24 cellular contexts compared by ENCODE assay signal in genomic region chr10:21756707-21757600, GRCh38.
DNase-seq lines count a peak whose midpoint lies in the region; ATAC-seq, FAIRE-seq and TF ChIP-seq lines count a peak whose summit lies in the region.
"Had no signal": no experiment of that assay in that cellular context is flagged by ENCODE, and none has a peak within 500 bp of the region (broad histone marks: within the 10 kb centered on the region; RNA-seq: fewer than 3 reads in every experiment).

No MANE protein-coding gene starts in this region.

- CTCF ChIA-PET in K562 (lab: Yijun Ruan, JAX; ENCODE audit: low intra/inter-chr PET ratio): no interaction called here

- H3K4me2 ChIP-seq in H9 (ENCODE audit: insufficient read depth, insufficient read length, low read length) (no peak overlapping the region), K562 (ENCODE audit: insufficient read depth, low read length) (no peak overlapping the region)

- no peaks in the 10 kb centered on the region for H3K9me3 ChIP-seq in H9 (ENCODE audit: control insufficient read depth, low read depth, low read length)
- H3K9me3 ChIP-seq in K562 (replicated peaks; ENCODE audit: control insufficient read depth, insufficient read depth, low read depth, low read length): no peaks in the 10 kb centered on the region
- no peaks in the 10 kb centered on the region for H3K9me3 ChIP-seq in iPS-20b (ENCODE audit: insufficient read depth, low read depth, low read length)
- H3K9me3 ChIP-seq: upper lobe of right lung had no signal

- H4K91ac ChIP-seq in H9 (ENCODE audit: insufficient read length, low read depth, low read length): no peak overlapping the region

- peaks cover 50 to 54% of the 10 kb centered on the region in 2 experiments for H3K4me1 Mint-ChIP-seq in H9
- H3K4me1 Mint-ChIP-seq in neural crest cell: peaks cover 23% of the 10 kb centered on the region

- no peaks in the 10 kb centered on the region for H3K27me3 Mint-ChIP-seq in H9 (ENCODE audit: low read depth)
- no peaks in the 10 kb centered on the region for H3K27me3 Mint-ChIP-seq in neural crest cell (ENCODE audit: low read depth)
- H3K27me3 Mint-ChIP-seq: activated T-cell treated with anti-CD3 and anti-CD28 coated beads, Interleukin-2, amount 50 U/mL, for 24 hours had no signal

- H3K27ac ChIP-seq in H9 (ENCODE audit: insufficient read length, low read depth, low read length) (no peak overlapping the region), K562 (ENCODE audit: extremely low read depth, low read depth, low read length) (no peak overlapping the region), iPS-20b (ENCODE audit: low read length) (peak overlapping the region; percentile 54)
- H3K27ac ChIP-seq: BLaER1 treated with 17β-estradiol and CSF1 and Interleukin-3, amounts not matched to agents 10 nM and 100 nM; upper lobe of right lung had no signal

- H3K36me3 ChIP-seq in K562 (ENCODE audit: control insufficient read depth, insufficient read depth, low read length) (peaks cover 32% of the 10 kb centered on the region; the same call in 1 of the 3 replicates), iPS-20b (ENCODE audit: insufficient read depth, low read depth, low read length) (no peaks in the 10 kb centered on the region)

- no peak overlapping the region for H2BK120ac ChIP-seq in H9 (ENCODE audit: low read depth, low read length, poor library complexity, severe bottlenecking)

- H3K4me3 ChIP-seq in K562 (no peak overlapping the region), iPS-20b (ENCODE audit: low read length) (no peak overlapping the region)
- H3K4me3 ChIP-seq: BLaER1 treated with 17β-estradiol and CSF1 and Interleukin-3, amounts not matched to agents 10 nM and 100 nM; upper lobe of right lung had no signal

- no peak overlapping the region for H4K8ac ChIP-seq in H9 (replicated peaks; ENCODE audit: insufficient read length, low read depth, low read length)

- DNase-seq in H9 (no peak), K562 (ENCODE audit: extremely low read depth in 1 of 4, low spot score in 3 of 4) (no peak), neural crest cell (ENCODE audit: low read depth, low spot score) (no peak), GM13976 (ENCODE audit: low spot score) (no peak), NCI-H1930 (lab: John Stamatoyannopoulos, UW) (no peak)
- DNase-seq: activated CD4-positive, alpha-beta T cell treated with anti-CD3 and anti-CD28 coated beads for 4 hours; activated gamma-delta T cell; activated T-cell treated with anti-CD3 and anti-CD28 coated beads, Interleukin-2, amount 50 U/mL, for 24 hours; DMS53; kidney glomerular epithelial cell; mammary epithelial cell; NCI-H1048; NCI-H1694 treated with DMSO at 0.1 percent for 48 hours; NCI-H2171; NCI-H510A; nucleus accumbens; small intestine; stimulated activated CD4-positive, alpha-beta T cell treated with anti-CD3 and anti-CD28 coated beads, Interleukin-1b, Interleukin-23, amount 100 ng/mL, for 48 hours; T-helper 2 cell; upper lobe of right lung had no signal

- H3K4me3 Mint-ChIP-seq in H9 (no peak overlapping the region), neural crest cell (no peak overlapping the region)
- H3K4me3 Mint-ChIP-seq: activated T-cell treated with anti-CD3 and anti-CD28 coated beads, Interleukin-2, amount 50 U/mL, for 24 hours had no signal

- H3K9me1 ChIP-seq in K562 (ENCODE audit: control insufficient read depth, insufficient read depth, low read length): no peaks in the 10 kb centered on the region

- no peak overlapping the region for H2AK5ac ChIP-seq in H9 (ENCODE audit: insufficient read length, low read length)

- no peak for FAIRE-seq in K562 (lab: Jason Lieb, UNC)
- FAIRE-seq: small intestine had no signal

- H3K27me3 ChIP-seq in H9 (ENCODE audit: insufficient read depth, low read length) (no peaks in the 10 kb centered on the region), K562 (ENCODE audit: control insufficient read depth in 2 of 2, insufficient read depth in 2 of 2, low read length in 2 of 2) (no peaks in the 10 kb centered on the region), iPS-20b (ENCODE audit: insufficient read depth, low read length) (no peaks in the 10 kb centered on the region)
- H3K27me3 ChIP-seq: BLaER1 treated with 17β-estradiol and CSF1 and Interleukin-3, amounts not matched to agents 10 nM and 100 nM; upper lobe of right lung had no signal

- no peaks in the 10 kb centered on the region for H4K20me1 ChIP-seq in H9 (ENCODE audit: control insufficient read depth, insufficient read depth, insufficient read length)
- no peaks in the 10 kb centered on the region for H4K20me1 ChIP-seq in K562 (replicated peaks; ENCODE audit: control insufficient read depth, insufficient read depth, low read length)
- H4K20me1 ChIP-seq: BLaER1 treated with 17β-estradiol and CSF1 and Interleukin-3, amounts not matched to agents 10 nM and 100 nM had no signal

- no peaks in the 10 kb centered on the region; a peak in 1 of 5 replicates for H3K9me3 Mint-ChIP-seq in H9
- H3K9me3 Mint-ChIP-seq in neural crest cell: no peaks in the 10 kb centered on the region
- H3K9me3 Mint-ChIP-seq: activated T-cell treated with anti-CD3 and anti-CD28 coated beads, Interleukin-2, amount 50 U/mL, for 24 hours had no signal

- ATAC-seq in K562: peak; percentile 26; the same call in 2 of the 3 replicates
- no peak for ATAC-seq in HG03378 (IDR thresholded peaks at IDR 0.05; ENCODE audit: unreplicated experiment)
- ATAC-seq in HG02852 (IDR thresholded peaks at IDR 0.05; ENCODE audit: unreplicated experiment): no peak
- ATAC-seq: upper lobe of right lung had no signal

- H3K4me1 ChIP-seq in H9 (ENCODE audit: insufficient read depth, low read length) (peaks cover 7% of the 10 kb centered on the region; the same call in 1 of the 2 replicates), K562 (replicated peaks in 1 of 2; ENCODE audit: control insufficient read depth in 2 of 2, insufficient read depth in 2 of 2, low read length in 2 of 2) (peaks cover 0 to 27% of the 10 kb centered on the region in 2 experiments; a peak in 3 of 5 replicates), iPS-20b (ENCODE audit: insufficient read depth, low read length) (peaks cover 33% of the 10 kb centered on the region)
- H3K4me1 ChIP-seq: upper lobe of right lung had no signal

- TF ChIP-seq POLR2A in K562 (conservative IDR thresholded peaks at IDR 0.05): no peak

- no TSS peak for BruUV-seq in K562 (replicated peaks; lab: Mats Ljungman, UMichigan)

- H3K79me1 ChIP-seq in H9 (ENCODE audit: insufficient read depth, low read depth, low read length, poor library complexity, severe bottlenecking): no peaks in the 10 kb centered on the region

- no peak overlapping the region for H2BK15ac ChIP-seq in H9 (ENCODE audit: low read depth, low read length)

- H3K36me3 Mint-ChIP-seq in H9 (ENCODE audit: insufficient read depth in 1 of 3, low read depth in 3 of 3) (no peaks in the 10 kb centered on the region; a peak in 1 of 7 replicates), neural crest cell (ENCODE audit: low read depth) (peaks cover 10% of the 10 kb centered on the region)

- no peak for TF ChIP-seq EP300 in K562 (IDR thresholded peaks at IDR 0.05; ENCODE audit: low read length)

- no peak overlapping the region for H3T11ph ChIP-seq in H9 (ENCODE audit: low read length)

- no peak overlapping the region for H3K56ac ChIP-seq in H9 (ENCODE audit: insufficient read length, low read depth, low read length)

- peak overlapping the region; percentile 72 to 86 (median 77); a peak in 6 of 7 replicates for H3K27ac Mint-ChIP-seq in H9
- peak overlapping the region; percentile 65 for H3K27ac Mint-ChIP-seq in neural crest cell (ENCODE audit: unreplicated experiment)

- no peak overlapping the region for H2BK5ac ChIP-seq in H9 (ENCODE audit: insufficient read length, low read length)

- no peak overlapping the region for H3K23ac ChIP-seq in H9 (ENCODE audit: insufficient read length, low read depth, low read length)

- TF ChIP-seq RAD21 in K562 (CRISPR knock-in tag; conservative IDR thresholded peaks at IDR 0.05 in 1 of 2, IDR thresholded peaks at IDR 0.05 in 1 of 2): no peak

- H2AFZ ChIP-seq in H9 (ENCODE audit: low read length): no peak overlapping the region
- no peak overlapping the region for H2AFZ ChIP-seq in K562 (ENCODE audit: low read depth, low read length)

- no peak overlapping the region for H4K5ac ChIP-seq in H9 (ENCODE audit: insufficient read length, low read depth, low read length)

- intact Hi-C loops in K562 (cut with micrococcal nuclease): no loop called here

- no peak for TF ChIP-seq CTCF in H9 (conservative IDR thresholded peaks at IDR 0.05)
- no peak for TF ChIP-seq CTCF in K562 (IDR thresholded peaks at IDR 0.05 in 2 of 3, conservative IDR thresholded peaks at IDR 0.05 in 1 of 3; ENCODE audit: insufficient read depth in 2 of 3, low read depth in 1 of 3, low read length in 3 of 3)
- TF ChIP-seq CTCF in neural crest cell (conservative IDR thresholded peaks at IDR 0.05): no peak
- TF ChIP-seq CTCF in GM13976 (IDR thresholded peaks at IDR 0.05; ENCODE audit: borderline replicate concordance, control extremely low read depth, extremely low read depth, insufficient read depth, missing control alignments): no peak

- H3K18ac ChIP-seq in H9 (ENCODE audit: insufficient read length, low read depth, low read length): no peak overlapping the region

- POLR2A ChIA-PET in K562 (lab: Yijun Ruan, JAX): interaction anchor here (1.9 kb wide), 1 partner anchor 8 kb away, joined by 8 read pairs; no protein-coding TSS in a partner anchor

- no peak overlapping the region for H3K4ac ChIP-seq in H9 (ENCODE audit: low read depth, low read length)

- H3K79me2 ChIP-seq in H9 (ENCODE audit: insufficient read depth, low read length) (no peaks in the 10 kb centered on the region), K562 (ENCODE audit: control insufficient read depth, insufficient read depth, low read length) (no peaks in the 10 kb centered on the region)

- WGBS in H9 (ENCODE audit: extremely low coverage, insufficient read length, low lambda C conversion rate): no CpG with 5 or more reads among the region's 16 CpGs
- WGBS in K562 (ENCODE audit: insufficient coverage, low coverage, missing lambda C conversion rate): 89% methylated on average over 16 of the region's 16 CpGs

- peak overlapping the region; percentile 14 for H3K14ac ChIP-seq in H9 (ENCODE audit: insufficient read depth, low read length)

- in situ Hi-C loops in K562 (cut with MboI): no loop called here
- in situ Hi-C loops in GM13976 (cut with MboI; ENCODE audit: low sequenced_read_pairs, unreplicated experiment): no loop called here

- H2BK12ac ChIP-seq in H9 (ENCODE audit: insufficient read length, low read depth, low read length): no peak overlapping the region

- H3K23me2 ChIP-seq in H9 (ENCODE audit: insufficient read length, low read depth, low read length, poor library complexity, severe bottlenecking): no peaks in the 10 kb centered on the region

- H3K9ac ChIP-seq in H9 (ENCODE audit: extremely low read depth, insufficient read length, low read length) (no peak overlapping the region), K562 (ENCODE audit: insufficient read depth in 1 of 2, low read depth in 2 of 2, low read length in 2 of 2) (peak overlapping the region in 1 of 2 experiments; percentile 62; a peak in 2 of 4 replicates), iPS-20b (ENCODE audit: low read depth, low read length) (peak overlapping the region; percentile 39; the same call in 1 of the 2 replicates)
- H3K9ac ChIP-seq: BLaER1 treated with 17β-estradiol and CSF1 and Interleukin-3, amounts not matched to agents 10 nM and 100 nM had no signal

- no peak overlapping the region for H2BK20ac ChIP-seq in H9 (ENCODE audit: low read depth, low read length, poor library complexity, severe bottlenecking)
